18 cellular contexts compared by ENCODE assay signal in genomic region chr5:59773286-59773685, GRCh38.
A peak's percentile ranks its signal among the peaks of the same experiment; 100 is the strongest.
DNase-seq lines count a peak whose midpoint lies in the region; ATAC-seq, FAIRE-seq and TF ChIP-seq lines count a peak whose summit lies in the region.
"Had no signal": no experiment of that assay in that cellular context is flagged by ENCODE, and none has a peak within 500 bp of the region (broad histone marks: within the 10 kb centered on the region; RNA-seq: fewer than 3 reads in every experiment).

No MANE protein-coding gene starts in this region.

- no peak overlapping the region for H3K23ac ChIP-seq in H1 (ENCODE audit: insufficient read length)

- no peak overlapping the region for H2BK15ac ChIP-seq in H1 (ENCODE audit: low read length)

- no peaks in the 10 kb centered on the region for H3K79me2 ChIP-seq in H1 (ENCODE audit: control insufficient read depth in 1 of 2, insufficient read depth in 2 of 2, low read length in 2 of 2)

- H3K9me3 ChIP-seq in breast epithelium (no peaks in the 10 kb centered on the region), H1 (ENCODE audit: insufficient read depth in 2 of 2, low read depth in 1 of 2, low read length in 1 of 2) (no peaks in the 10 kb centered on the region), colonic mucosa (no peaks in the 10 kb centered on the region), heart right ventricle (no peaks in the 10 kb centered on the region)
- H3K9me3 ChIP-seq: Peyer's patch had no signal

- H3K9me3 Mint-ChIP-seq in MCF 10A (ENCODE audit: unreplicated experiment): no peaks in the 10 kb centered on the region
- no peaks in the 10 kb centered on the region for H3K9me3 Mint-ChIP-seq in activated T-helper 17 cell treated with anti-CD3 and anti-CD28 coated beads, Interleukin-2, amount 50 U/mL, for 72 hours

- H3K9ac ChIP-seq in H1 (replicated peaks in 1 of 4; ENCODE audit: extremely low read depth in 1 of 4, low read depth in 3 of 4, low read length in 3 of 4) (peak overlapping the region in 1 of 4 experiments; percentile 49; a peak in 1 of 7 replicates), colonic mucosa (ENCODE audit: low read depth in 2 of 2, low read length in 2 of 2) (no peak overlapping the region)

- H4K20me1 ChIP-seq in H1 (replicated peaks in 1 of 2; ENCODE audit: control insufficient read depth in 1 of 2, insufficient read depth in 2 of 2, low read length in 2 of 2): no peaks in the 10 kb centered on the region

- H2AFZ ChIP-seq in H1 (ENCODE audit: low read length): no peak overlapping the region

- H3K27me3 ChIP-seq in breast epithelium (peaks cover 0 to 5% of the 10 kb centered on the region in 2 donors), H1 (replicated peaks in 1 of 4; ENCODE audit: control insufficient read depth in 3 of 4, extremely low read depth in 1 of 4, insufficient read depth in 3 of 4, low read length in 3 of 4) (peaks cover 0 to 6% (median 6%) of the 10 kb centered on the region in 4 experiments; a peak in 5 of 7 replicates), colonic mucosa (no peaks in the 10 kb centered on the region), heart right ventricle (peaks cover 0 to 23% (median 6%) of the 10 kb centered on the region in 7 donors)
- H3K27me3 ChIP-seq: Peyer's patch had no signal

- no peak for TF ChIP-seq CTCF in MCF 10A (IDR thresholded peaks at IDR 0.05; ENCODE audit: unreplicated experiment)
- TF ChIP-seq CTCF in breast epithelium (IDR thresholded peaks at IDR 0.05): no peak
- TF ChIP-seq CTCF in RWPE1 (conservative IDR thresholded peaks at IDR 0.05; ENCODE audit: low read depth): no peak
- no peak for TF ChIP-seq CTCF in H1 (IDR thresholded peaks at IDR 0.05; ENCODE audit: control extremely low read depth in 1 of 3, insufficient read depth in 1 of 3, low read depth in 1 of 3, low read length in 3 of 3)
- TF ChIP-seq CTCF in colonic mucosa (IDR thresholded peaks at IDR 0.05): no peak
- no peak for TF ChIP-seq CTCF in heart right ventricle (IDR thresholded peaks at IDR 0.05)

- FAIRE-seq in H1 (lab: Jason Lieb, UNC): no peak

- CTCF ChIA-PET in MCF 10A (lab: Yijun Ruan, JAX) (no interaction called here), RWPE1 (lab: Yijun Ruan, JAX) (no interaction called here), H1 (lab: Charles Lee; ENCODE audit: partially characterized antibody) (no interaction called here)

- H4K5ac ChIP-seq in H1 (ENCODE audit: insufficient read length, low read depth, low read length): no peak overlapping the region

- H3K56ac ChIP-seq in H1 (replicated peaks; ENCODE audit: insufficient read length, low read depth, low read length): no peak overlapping the region

- no peak overlapping the region for H3K4me3 ChIP-seq in breast epithelium
- H3K4me3 ChIP-seq in H1 (ENCODE audit: extremely low read depth in 1 of 4, insufficient read depth in 2 of 4, low read depth in 3 of 4, low read length in 4 of 4): no peak overlapping the region
- H3K4me3 ChIP-seq in colonic mucosa: no peak overlapping the region
- no peak overlapping the region for H3K4me3 ChIP-seq in heart right ventricle
- H3K4me3 ChIP-seq: Peyer's patch had no signal

- no peaks in the 10 kb centered on the region for H3K36me3 ChIP-seq in breast epithelium
- no peaks in the 10 kb centered on the region for H3K36me3 ChIP-seq in H1 (ENCODE audit: control insufficient read depth in 2 of 4, insufficient read depth in 4 of 4, low read length in 3 of 4)
- H3K36me3 ChIP-seq in colonic mucosa: no peaks in the 10 kb centered on the region
- no peaks in the 10 kb centered on the region for H3K36me3 ChIP-seq in heart right ventricle
- H3K36me3 ChIP-seq: Peyer's patch had no signal

- peaks cover 39% of the 10 kb centered on the region for H3K4me1 Mint-ChIP-seq in MCF 10A (ENCODE audit: insufficient read depth, unreplicated experiment)
- no peaks in the 10 kb centered on the region for H3K4me1 Mint-ChIP-seq in activated T-helper 17 cell treated with anti-CD3 and anti-CD28 coated beads, Interleukin-2, amount 50 U/mL, for 72 hours

- H3K18ac ChIP-seq in H1 (ENCODE audit: extremely low read depth, low read length): no peak overlapping the region

- no peak for TF ChIP-seq EP300 in H1 (IDR thresholded peaks at IDR 0.05; ENCODE audit: borderline replicate concordance in 1 of 2, low read depth in 2 of 2, low read length in 2 of 2)

- POLR2A ChIA-PET in MCF 10A (lab: Yijun Ruan, JAX): interaction anchor here (1.0 to 12.4 kb wide), 6 partner anchors 12 to 384 kb away, joined by 3 to 437 read pairs (median 10); no protein-coding TSS in a partner anchor
- POLR2A ChIA-PET in RWPE1 (lab: Yijun Ruan, JAX; ENCODE audit: low non-redundant PET): no interaction called here
- POLR2A ChIA-PET in H1 (lab: Charles Lee; ENCODE audit: partially characterized antibody): no interaction called here

- H3K27ac Mint-ChIP-seq in MCF 10A (ENCODE audit: low read depth, unreplicated experiment): peak overlapping the region; percentile 80
- H3K27ac Mint-ChIP-seq in activated T-helper 17 cell treated with anti-CD3 and anti-CD28 coated beads, Interleukin-2, amount 50 U/mL, for 72 hours: no peak overlapping the region

- H3K23me2 ChIP-seq in H1 (ENCODE audit: low read depth, low read length): peaks cover 5% of the 10 kb centered on the region

- H2BK12ac ChIP-seq in H1 (ENCODE audit: low read depth, low read length): no peak overlapping the region

- H3K14ac ChIP-seq in H1 (ENCODE audit: insufficient read length): no peak overlapping the region

- H3K79me1 ChIP-seq in H1 (ENCODE audit: low read depth, low read length): no peaks in the 10 kb centered on the region

- no peak overlapping the region for H2BK5ac ChIP-seq in H1 (ENCODE audit: low read depth, low read length)

- H2AK5ac ChIP-seq in H1 (ENCODE audit: low read depth, low read length): no peak overlapping the region

- no peak overlapping the region for H2BK20ac ChIP-seq in H1 (ENCODE audit: low read length)

- peak; percentile 86 for DNase-seq in MCF 10A (ENCODE audit: unreplicated experiment)
- no peak for DNase-seq in breast epithelium (ENCODE audit: low spot score in 2 of 2)
- peak; percentile 81 for DNase-seq in RWPE1 (ENCODE audit: low spot score)
- no peak for DNase-seq in H1 (ENCODE audit: low read depth in 1 of 2, low spot score in 2 of 2)
- DNase-seq in renal cortical epithelial cell (ENCODE audit: low read depth): peak; percentile 86
- no peak for DNase-seq in colonic mucosa
- DNase-seq in heart right ventricle: no peak
- DNase-seq: 8988T, KG1, MM.1S, NCI-H1105 treated with DMSO at 0.1 percent for 48 hours, NCI-H187, NCI-H446 treated with DMSO at 0.1 percent for 48 hours, NCI-H774, Peyer's patch had no signal

- H3K4me2 ChIP-seq in H1 (ENCODE audit: insufficient read depth in 1 of 2, low read depth in 2 of 2, low read length in 2 of 2): no peak overlapping the region

- H3K4me1 ChIP-seq in breast epithelium (no peaks in the 10 kb centered on the region), H1 (replicated peaks in 1 of 4; ENCODE audit: control insufficient read depth in 3 of 4, insufficient read depth in 4 of 4, low read length in 3 of 4) (peaks cover 0 to 4% (median under 1%) of the 10 kb centered on the region in 4 experiments; a peak in 3 of 7 replicates), colonic mucosa (no peaks in the 10 kb centered on the region), heart right ventricle (peaks cover 0 to 11% (median 8%) of the 10 kb centered on the region in 9 donors)
- H3K4me1 ChIP-seq: Peyer's patch had no signal

- H3K27me3 Mint-ChIP-seq in MCF 10A (ENCODE audit: insufficient read depth, unreplicated experiment): no peaks in the 10 kb centered on the region
- peaks cover 32% of the 10 kb centered on the region for H3K27me3 Mint-ChIP-seq in activated T-helper 17 cell treated with anti-CD3 and anti-CD28 coated beads, Interleukin-2, amount 50 U/mL, for 72 hours

- BruUV-seq in MCF 10A (replicated peaks; lab: Mats Ljungman, UMichigan): no TSS peak

- peak overlapping the region; percentile 98 for H3K4me3 Mint-ChIP-seq in MCF 10A (ENCODE audit: unreplicated experiment)
- H3K4me3 Mint-ChIP-seq in activated T-helper 17 cell treated with anti-CD3 and anti-CD28 coated beads, Interleukin-2, amount 50 U/mL, for 72 hours: no peak overlapping the region

- H3K27ac ChIP-seq in breast epithelium (no peak overlapping the region), RWPE1 (no peak overlapping the region), H1 (ENCODE audit: low read depth, low read length) (no peak overlapping the region), colonic mucosa (no peak overlapping the region), heart right ventricle (no peak overlapping the region)
- H3K27ac ChIP-seq: C4-2B, HL-60, Peyer's patch had no signal

- no peak overlapping the region for H2BK120ac ChIP-seq in H1 (replicated peaks; ENCODE audit: low read depth, low read length)

- TF ChIP-seq POLR2A in breast epithelium (IDR thresholded peaks at IDR 0.05) (no peak), H1 (IDR thresholded peaks at IDR 0.05; ENCODE audit: control extremely low read depth in 1 of 2, low read depth in 2 of 2, low read length in 2 of 2) (no peak)

- intact Hi-C loops in MCF 10A (cut with micrococcal nuclease) (no loop called here), breast epithelium (cut with DNase I; ENCODE audit: low total_unique reads) (no loop called here), colonic mucosa (cut with DNase I) (no loop called here), heart right ventricle (cut with DNase I) (no loop called here)

- H4K8ac ChIP-seq in H1 (ENCODE audit: extremely low read depth, insufficient read depth, low read length): no peak overlapping the region

- no peak for ATAC-seq in activated T-helper 17 cell treated with anti-CD3 and anti-CD28 coated beads, Interleukin-2, amount 50 U/mL, for 72 hours (replicated peaks)
- no peak for ATAC-seq in heart right ventricle

- no peak overlapping the region for H3K4ac ChIP-seq in H1 (replicated peaks; ENCODE audit: insufficient read length, low read depth, low read length)

- H3K36me3 Mint-ChIP-seq in MCF 10A (ENCODE audit: insufficient read depth, unreplicated experiment): peaks cover 4% of the 10 kb centered on the region
- no peaks in the 10 kb centered on the region for H3K36me3 Mint-ChIP-seq in activated T-helper 17 cell treated with anti-CD3 and anti-CD28 coated beads, Interleukin-2, amount 50 U/mL, for 72 hours (ENCODE audit: low read depth)

- TF ChIP-seq RAD21 in H1 (IDR thresholded peaks at IDR 0.05 in 1 of 2, conservative IDR thresholded peaks at IDR 0.05 in 1 of 2; ENCODE audit: low read depth in 2 of 2, low read length in 2 of 2): no peak

- no peak overlapping the region for H4K91ac ChIP-seq in H1 (replicated peaks; ENCODE audit: insufficient read length, low read length)

TF ChIP-seq in H1, 55 proteins besides CTCF, POLR2A, EP300 and RAD21:
- TF ChIP-seq BACH1 (IDR thresholded peaks at IDR 0.05; ENCODE audit: low read length): 0 out of 2 replicates have a peak, but pooled peaks have one; percentile 56
- TF ChIP-seq ASH2L (IDR thresholded peaks at IDR 0.05; ENCODE audit: low read length): no peak

Comparison
In these comparisons a context has a peak if more than half of its experiments do, and no peak if none do; other contexts are left out.
1. DNase-seq: peak in MCF 10A (single experiment), RWPE1 (single experiment) and renal cortical epithelial cell (single experiment); none in breast epithelium (0 of 2), H1 (0 of 2), colonic mucosa (single experiment) and heart right ventricle (0 of 2).